ENCODE assay signal across 1 cellular context in genomic region chr12:54191550-54192022, GRCh38.
TF ChIP-seq lines count a peak whose summit lies in the region.

No MANE protein-coding gene starts in this region.

TF ChIP-seq in GM12878, 131 proteins besides CTCF, POLR2A, EP300 and RAD21 (continued from another document):
- TF ChIP-seq REST (IDR thresholded peaks at IDR 0.05; ENCODE audit: low read depth, low read length) (no peak), KLF5 (IDR thresholded peaks at IDR 0.05; ENCODE audit: partially characterized antibody) (no peak), TCF3 (IDR thresholded peaks at IDR 0.05; ENCODE audit: borderline replicate concordance, insufficient read depth, low read depth, low read length) (no peak), BHLHE40 (IDR thresholded peaks at IDR 0.05; ENCODE audit: borderline replicate concordance in 1 of 2, low read depth in 2 of 2, low read length in 1 of 2) (0 out of 4 replicates have a peak, but pooled peaks of 1 of the 2 experiments have one; percentile 23), PML (IDR thresholded peaks at IDR 0.05; ENCODE audit: low read length) (no peak), PBX3 (IDR thresholded peaks at IDR 0.05; ENCODE audit: insufficient replicate concordance, low read depth, low read length) (no peak), IRF3 (IDR thresholded peaks at IDR 0.05) (no peak), E2F4 (IDR thresholded peaks at IDR 0.05; ENCODE audit: low read depth, low read length) (no peak), IRF5 (IDR thresholded peaks at IDR 0.05; ENCODE audit: borderline replicate concordance) (no peak), ASH2L (IDR thresholded peaks at IDR 0.05; ENCODE audit: borderline replicate concordance, low read depth) (no peak), SUPT20H (IDR thresholded peaks at IDR 0.05; ENCODE audit: borderline replicate concordance, control insufficient read depth, low read depth, low read length) (no peak), ZNF384 (IDR thresholded peaks at IDR 0.05; ENCODE audit: borderline replicate concordance, low read depth, low read length) (peak; percentile 100), NFYA (IDR thresholded peaks at IDR 0.05; ENCODE audit: borderline replicate concordance, low read depth, low read length) (no peak), SMARCA5 (IDR thresholded peaks at IDR 0.05) (no peak), ETV6 (conservative IDR thresholded peaks at IDR 0.05 in 1 of 2, IDR thresholded peaks at IDR 0.05 in 1 of 2; ENCODE audit: borderline replicate concordance in 1 of 2, low read depth in 1 of 2) (no peak), DPF2 (IDR thresholded peaks at IDR 0.05) (no peak), ZNF274 (IDR thresholded peaks at IDR 0.05; ENCODE audit: insufficient read depth, insufficient read length) (no peak), MEF2A (IDR thresholded peaks at IDR 0.05; ENCODE audit: insufficient read depth, low read depth, low read length) (no peak), USF1 (IDR thresholded peaks at IDR 0.05; ENCODE audit: borderline replicate concordance, extremely low read length, insufficient read depth, low read depth, low read length) (no peak), PAX8 (IDR thresholded peaks at IDR 0.05) (no peak), IRF4 (IDR thresholded peaks at IDR 0.05; ENCODE audit: low read depth, low read length) (0 out of 2 replicates have a peak, but pooled peaks have one; percentile 53), GATAD2B (conservative IDR thresholded peaks at IDR 0.05; ENCODE audit: low read depth) (no peak), CBFB (IDR thresholded peaks at IDR 0.05; ENCODE audit: low read depth) (no peak), RBBP5 (conservative IDR thresholded peaks at IDR 0.05) (no peak), ZBTB40 (IDR thresholded peaks at IDR 0.05; ENCODE audit: borderline replicate concordance) (no peak), ZBTB33 (IDR thresholded peaks at IDR 0.05) (no peak), CHD4 (IDR thresholded peaks at IDR 0.05) (no peak)
